Comparison of ENCODE assay signal across 27 cellular contexts in the genomic region with DNA sequence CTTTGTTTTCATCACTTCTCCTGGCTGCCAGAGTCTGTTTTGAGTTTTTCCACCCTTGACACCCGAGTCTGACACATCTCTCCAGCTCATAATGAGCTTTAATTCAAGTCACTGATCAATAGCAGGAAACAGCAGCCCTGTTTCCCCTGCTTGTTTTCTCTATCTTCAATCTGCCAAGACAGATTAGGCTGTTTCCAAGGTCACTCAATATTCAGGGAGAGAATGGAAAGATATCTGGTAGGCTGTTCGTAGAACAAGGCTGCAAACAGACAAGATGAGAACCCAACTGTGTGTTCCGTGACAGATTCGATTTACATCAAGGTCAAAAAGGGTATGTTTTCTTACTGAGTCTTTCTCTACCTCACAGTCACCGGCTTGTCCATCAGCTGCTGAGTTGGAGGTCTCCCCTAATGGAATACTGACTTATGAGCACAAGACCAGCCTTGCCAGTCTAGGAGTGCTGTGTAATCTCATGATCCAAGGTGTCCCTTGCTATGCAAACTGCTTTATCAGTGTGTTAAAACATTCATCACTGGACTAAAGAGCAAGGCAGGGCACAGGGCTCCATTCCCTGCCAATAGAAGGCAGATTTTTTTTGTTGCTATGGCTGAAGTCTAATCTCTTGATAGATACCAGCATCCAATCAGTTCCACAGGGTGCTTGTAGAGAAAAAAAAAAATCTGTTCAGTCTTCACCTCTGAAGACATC.
DNase-seq lines count a peak whose midpoint lies in the region; ATAC-seq, FAIRE-seq and TF ChIP-seq lines count a peak whose summit lies in the region.
"Had no signal": no experiment of that assay in that cellular context is flagged by ENCODE, and none has a peak within 500 bp of the region (broad histone marks: within the 10 kb centered on the region; RNA-seq: fewer than 3 reads in every experiment).

No MANE protein-coding gene starts in this region.

- H3K27ac ChIP-seq in WERI-Rb-1, result peak overlapping the region; percentile 49
- H3K27ac ChIP-seq in mesodermal cell (ENCODE audit: low read depth, low read length, severe bottlenecking), result peak overlapping the region; percentile 65
- peak overlapping the region in 4 of 5 donors; percentile 29 to 56 (median 33) for H3K27ac ChIP-seq in stomach
- H3K27ac ChIP-seq: C4-2B, SJSA1 had no signal

- TF ChIP-seq CTCF in D721Med (IDR thresholded peaks at IDR 0.05; ENCODE audit: insufficient read depth, missing control alignments) (no peak), WERI-Rb-1 (IDR thresholded peaks at IDR 0.05; ENCODE audit: low read depth, low read length) (no peak), stomach (IDR thresholded peaks at IDR 0.05) (no peak)

- WGBS in mesodermal cell (ENCODE audit: insufficient coverage in 2 of 2), 2 experiments, result 72 to 79% methylated on average over 4 to 5 of the region's 5 CpGs
- 31 to 43% (median 35%) methylated on average over 5 of the region's 5 CpGs for WGBS in stomach, 5 donors

- in situ Hi-C loops in HAP-1 (cut with MboI; ENCODE audit: low sequenced_read_pairs), result no loop called here

- no peak for ATAC-seq in GM18511 (IDR thresholded peaks at IDR 0.05; ENCODE audit: unreplicated experiment)
- ATAC-seq: CD8-positive, alpha-beta T cell; PC-3 had no signal

- H3K9me3 ChIP-seq in WERI-Rb-1 (ENCODE audit: severe bottlenecking) (peaks cover 4% of the 10 kb centered on the region), mesodermal cell (ENCODE audit: control insufficient read depth, low read length) (no peaks in the 10 kb centered on the region), stomach (peaks cover 0 to 8% (median 0%) of the 10 kb centered on the region in 4 donors), HAP-1 (no peaks in the 10 kb centered on the region)
- H3K9me3 ChIP-seq: Caco-2, SJSA1 had no signal

- no peak for TF ChIP-seq POLR2A in stomach (IDR thresholded peaks at IDR 0.05)

- H3K36me3 ChIP-seq in WERI-Rb-1 (no peaks in the 10 kb centered on the region), mesodermal cell (ENCODE audit: control insufficient read depth, insufficient read depth, low read length) (no peaks in the 10 kb centered on the region), stomach (no peaks in the 10 kb centered on the region), HAP-1 (replicated peaks) (no peaks in the 10 kb centered on the region)
- H3K36me3 ChIP-seq: SJSA1 had no signal

- DNase-seq in D721Med (ENCODE audit: insufficient read length, low spot score) (no peak), WERI-Rb-1 (peak; percentile 9), stomach (peak; percentile 47), HAP-1 (ENCODE audit: low spot score in 2 of 2) (no peak), AML-193 (lab: John Stamatoyannopoulos, UW) (no peak)
- DNase-seq: Caco-2; CD8-positive, alpha-beta T cell; DMS79 treated with DMSO at 0.1 percent for 48 hours; GF-D8; NCI-H1048; NCI-H1417 treated with DMSO at 0.1 percent for 48 hours; NCI-H1694 treated with DMSO at 0.1 percent for 48 hours; NCI-H2081 treated with DMSO at 0.1 percent for 48 hours; NCI-H2171 treated with DMSO at 0.1 percent for 48 hours; NCI-H345; NCI-H510A treated with DMSO at 0.1 percent for 48 hours; NCI-H748 treated with DMSO at 0.1 percent for 48 hours; NK-92 treated with Interleukin-12 subunit alpha and Interleukin-12 subunit beta, amount 100 ng/mL, for 24 hours; PC-3; Right ventricle myocardium superior had no signal

- H3K4me1 ChIP-seq in mesodermal cell (ENCODE audit: control insufficient read depth, insufficient read depth, low read length, poor library complexity, severe bottlenecking), result peaks cover 12% of the 10 kb centered on the region
- peaks cover 0 to 25% (median 0%) of the 10 kb centered on the region in 4 donors for H3K4me1 ChIP-seq in stomach
- H3K4me1 ChIP-seq in HAP-1, result no peaks in the 10 kb centered on the region
- H3K4me1 ChIP-seq: Caco-2, SJSA1 had no signal

- intact Hi-C loops in stomach (cut with DNase I; ENCODE audit: low total_unique reads), result no loop called here

- TF ChIP-seq EP300 in stomach (IDR thresholded peaks at IDR 0.05), result no peak

- peak; percentile 16 for FAIRE-seq in D721Med (lab: Jason Lieb, UNC)
- FAIRE-seq: A204.1, GM12891, GM19239 had no signal

- H3K4me3 ChIP-seq in WERI-Rb-1 (ENCODE audit: low read depth, low read length) (no peak overlapping the region), mesodermal cell (ENCODE audit: extremely low read depth, insufficient read depth, low read length, poor library complexity, severe bottlenecking) (no peak overlapping the region), stomach (no peak overlapping the region), HAP-1 (no peak overlapping the region)
- H3K4me3 ChIP-seq: SJSA1 had no signal

- H3K27me3 ChIP-seq in WERI-Rb-1 (ENCODE audit: insufficient read depth, low read depth, severe bottlenecking) (no peaks in the 10 kb centered on the region), stomach (no peaks in the 10 kb centered on the region), HAP-1 (ENCODE audit: low read depth) (0 out of 2 replicates have a peak, but pooled peaks cover 2% of the 10 kb centered on the region)
- H3K27me3 ChIP-seq: SJSA1 had no signal

Comparison
In these comparisons a context has a peak if more than half of its experiments do, and no peak if none do; other contexts are left out.
1. DNase-seq: peak in WERI-Rb-1 (single experiment) and stomach (single experiment); none in D721Med (single experiment), HAP-1 (0 of 2) and AML-193 (0 of 2).
2. Peak in every context shown above with its lines, with median percentiles within 50 percentile points of each other: H3K27ac ChIP-seq.